25 cellular contexts compared by ENCODE assay signal in the genomic region with DNA sequence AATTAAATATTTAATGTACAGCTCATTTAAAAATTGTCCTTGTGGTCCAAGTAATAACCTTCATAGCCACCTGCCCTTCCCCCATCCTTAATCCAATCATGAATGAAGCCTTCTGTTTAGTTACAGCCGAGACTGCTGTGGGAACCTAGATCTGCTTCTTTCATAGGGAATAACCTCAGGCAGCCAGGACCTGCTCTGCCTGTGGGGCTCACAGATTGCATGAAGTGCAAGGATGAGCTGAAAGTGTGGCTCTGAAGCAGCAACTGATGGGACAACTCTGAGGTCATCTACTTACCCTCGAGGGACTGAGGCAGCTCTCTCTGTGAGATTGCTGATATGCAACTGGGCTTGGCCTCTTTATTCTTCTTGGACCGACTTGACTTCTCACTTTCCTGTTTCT.
A peak's percentile ranks its signal among the peaks of the same experiment; 100 is the strongest.
DNase-seq lines count a peak whose midpoint lies in the region; ATAC-seq, FAIRE-seq and TF ChIP-seq lines count a peak whose summit lies in the region.
"Had no signal": no experiment of that assay in that cellular context is flagged by ENCODE, and none has a peak within 500 bp of the region (broad histone marks: within the 10 kb centered on the region; RNA-seq: fewer than 3 reads in every experiment).

No MANE protein-coding gene starts in this region.

- H3K9me3 ChIP-seq in BLaER1 (no peaks in the 10 kb centered on the region), K562 (replicated peaks; ENCODE audit: control insufficient read depth, insufficient read depth, low read depth, low read length) (no peaks in the 10 kb centered on the region), kidney (ENCODE audit: control insufficient read depth in 1 of 2, low read length in 2 of 2) (no peaks in the 10 kb centered on the region), testis (no peaks in the 10 kb centered on the region)
- H3K9me3 ChIP-seq: heart left ventricle, pancreas had no signal

- H3K9me1 ChIP-seq in K562 (ENCODE audit: control insufficient read depth, insufficient read depth, low read length) = no peaks in the 10 kb centered on the region

- H3K4me2 ChIP-seq in BLaER1 (peak overlapping the region; percentile 45), K562 (ENCODE audit: insufficient read depth, low read length) (no peak overlapping the region)

- WGBS in K562 (ENCODE audit: insufficient coverage, low coverage, missing lambda C conversion rate) = 2% methylated on average over 3 of the region's 3 CpGs
- 26 to 50% methylated on average over 3 of the region's 3 CpGs for WGBS in testis, 2 donors

- ATAC-seq in K562 (peak; percentile 45), HG03457 (IDR thresholded peaks at IDR 0.05; ENCODE audit: unreplicated experiment) (no peak), HG03135 (IDR thresholded peaks at IDR 0.05; ENCODE audit: unreplicated experiment) (no peak)
- ATAC-seq: activated CD8-positive, alpha-beta memory T cell treated with anti-CD3 and anti-CD28 coated beads, Interleukin-2, amount 10 ng/mL, durations not matched to agents 7 days and 5 days had no signal

- CTCF ChIA-PET in K562 (lab: Yijun Ruan, JAX; ENCODE audit: low intra/inter-chr PET ratio) = no interaction called here

- H3K4me3 ChIP-seq in BLaER1 (no peak overlapping the region), K562 (no peak overlapping the region), kidney (ENCODE audit: low read length in 2 of 2) (no peak overlapping the region), testis (no peak overlapping the region)
- H3K4me3 ChIP-seq: heart left ventricle, pancreas had no signal

- H4K20me1 ChIP-seq in BLaER1 (no peaks in the 10 kb centered on the region), K562 (replicated peaks; ENCODE audit: control insufficient read depth, insufficient read depth, low read length) (no peaks in the 10 kb centered on the region)

- TF ChIP-seq EP300 in K562 (IDR thresholded peaks at IDR 0.05; ENCODE audit: low read length) = no peak

- H3K79me2 ChIP-seq in K562 (ENCODE audit: control insufficient read depth, insufficient read depth, low read length) = no peaks in the 10 kb centered on the region

- DNase-seq in HT1080 (ENCODE audit: low read depth) = peak; percentile 0
- DNase-seq in K562 (ENCODE audit: extremely low read depth in 1 of 4, low spot score in 3 of 4) = no peak
- DNase-seq in kidney = peak; percentile 25
- DNase-seq in testis = no peak
- DNase-seq in activated CD4-positive, alpha-beta T cell treated with anti-CD3 and anti-CD28 coated beads, Interleukin-2, amount 50 U/mL, for 4 hours = no peak
- DNase-seq: ACHN; activated CD4-positive, alpha-beta T cell treated with anti-CD3 and anti-CD28 coated beads, Interleukin-2, amount 10 ng/mL, durations not matched to agents 7 days and 5 days; activated CD8-positive, alpha-beta memory T cell treated with anti-CD3 and anti-CD28 coated beads, Interleukin-2, amount 10 ng/mL, durations not matched to agents 7 days and 5 days; activated naive CD4-positive, alpha-beta T cell treated with anti-CD3 and anti-CD28 coated beads, Interleukin-2, amount 50 U/mL, for 16 hours; amygdala; C1 segment of cervical spinal cord; EL; NCI-H1436; NCI-H2107; NCI-H526 treated with DMSO at 0.1 percent for 48 hours; pancreas; stimulated activated CD4-positive, alpha-beta T cell treated with anti-CD3 and anti-CD28 coated beads, Interleukin-4, amount 100 ng/mL, for 24 hours; stimulated activated naive CD4-positive, alpha-beta T cell had no signal

- FAIRE-seq in K562 (lab: Jason Lieb, UNC) = no peak
- FAIRE-seq in kidney (lab: Jason Lieb, UNC) = no peak
- FAIRE-seq: D721Med, GM12892 had no signal

- no peak for TF ChIP-seq CTCF in K562 (IDR thresholded peaks at IDR 0.05 in 2 of 3, conservative IDR thresholded peaks at IDR 0.05 in 1 of 3; ENCODE audit: insufficient read depth in 2 of 3, low read depth in 1 of 3, low read length in 3 of 3)
- no peak for TF ChIP-seq CTCF in kidney (IDR thresholded peaks at IDR 0.05; ENCODE audit: borderline replicate concordance, extremely low read depth, insufficient read depth)
- no peak for TF ChIP-seq CTCF in testis (IDR thresholded peaks at IDR 0.05)

- intact Hi-C loops in K562 (cut with micrococcal nuclease) = no loop called here
- intact Hi-C loops in kidney (cut with DNase I) = no loop called here
- intact Hi-C loops in testis (cut with DNase I; ENCODE audit: low total_unique reads) = no loop called here

- no peak for TF ChIP-seq POLR2A in K562 (conservative IDR thresholded peaks at IDR 0.05)
- no peak for TF ChIP-seq POLR2A in testis (IDR thresholded peaks at IDR 0.05)

- no peaks in the 10 kb centered on the region for H3K36me3 ChIP-seq in BLaER1
- H3K36me3 ChIP-seq in K562 (ENCODE audit: control insufficient read depth, insufficient read depth, low read length) = no peaks in the 10 kb centered on the region
- H3K36me3 ChIP-seq in kidney (ENCODE audit: control insufficient read depth in 1 of 2, insufficient read depth in 2 of 2, low read length in 2 of 2) = no peaks in the 10 kb centered on the region
- no peaks in the 10 kb centered on the region for H3K36me3 ChIP-seq in testis (ENCODE audit: low read depth, missing control alignments)
- H3K36me3 ChIP-seq: heart left ventricle, pancreas had no signal

- no TSS peak for BruUV-seq in K562 (replicated peaks; lab: Mats Ljungman, UMichigan)

- POLR2A ChIA-PET in K562 (lab: Yijun Ruan, JAX) = interaction anchor here (1.2 kb wide), 1 partner anchor 10 kb away, joined by 4 read pairs; no protein-coding TSS in a partner anchor

- 0 out of 2 replicates have a peak overlapping the region, but pooled peaks have one; percentile 1 for H3K27ac ChIP-seq in BLaER1
- no peak overlapping the region for H3K27ac ChIP-seq in K562 (ENCODE audit: extremely low read depth, low read depth, low read length)
- H3K27ac ChIP-seq in kidney (ENCODE audit: low read depth in 2 of 2, low read length in 2 of 2) = no peak overlapping the region
- H3K27ac ChIP-seq in testis = no peak overlapping the region
- H3K27ac ChIP-seq: heart left ventricle, pancreas, VCaP had no signal

- H2AFZ ChIP-seq in K562 (ENCODE audit: low read depth, low read length) = no peak overlapping the region

- H3K9ac ChIP-seq in BLaER1 (no peak overlapping the region), K562 (ENCODE audit: insufficient read depth in 1 of 2, low read depth in 2 of 2, low read length in 2 of 2) (no peak overlapping the region), kidney (ENCODE audit: low read length in 2 of 2) (no peak overlapping the region)

- in situ Hi-C loops in K562 (cut with MboI) = loop anchor here (25.0 kb wide), 3 partner anchors 467 to 1208 kb away; no protein-coding TSS in a partner anchor

- H3K27me3 ChIP-seq in BLaER1 (no peaks in the 10 kb centered on the region), K562 (ENCODE audit: control insufficient read depth in 2 of 2, insufficient read depth in 2 of 2, low read length in 2 of 2) (no peaks in the 10 kb centered on the region), testis (no peaks in the 10 kb centered on the region)

- peaks cover 27% of the 10 kb centered on the region for H3K4me1 ChIP-seq in BLaER1
- H3K4me1 ChIP-seq in K562 (replicated peaks in 1 of 2; ENCODE audit: control insufficient read depth in 2 of 2, insufficient read depth in 2 of 2, low read length in 2 of 2) = no peaks in the 10 kb centered on the region
- H3K4me1 ChIP-seq in kidney (ENCODE audit: control insufficient read depth in 1 of 2, insufficient read depth in 1 of 2, low read depth in 1 of 2, low read length in 2 of 2) = no peaks in the 10 kb centered on the region
- H3K4me1 ChIP-seq in testis = no peaks in the 10 kb centered on the region
- H3K4me1 ChIP-seq: pancreas had no signal

- no peak for TF ChIP-seq RAD21 in K562 (CRISPR knock-in tag; conservative IDR thresholded peaks at IDR 0.05 in 1 of 2, IDR thresholded peaks at IDR 0.05 in 1 of 2)

TF ChIP-seq in K562, 482 proteins besides CTCF, POLR2A, EP300 and RAD21 (continues in another document):
- TF ChIP-seq MYBL2 (IDR thresholded peaks at IDR 0.05; ENCODE audit: low read depth) (no peak), MYBL2 (CRISPR knock-in tag; IDR thresholded peaks at IDR 0.05; ENCODE audit: borderline replicate concordance) (no peak), STAG1 (CRISPR knock-in tag; IDR thresholded peaks at IDR 0.05; ENCODE audit: borderline replicate concordance) (no peak)
- TF ChIP-seq, protein P1, sequence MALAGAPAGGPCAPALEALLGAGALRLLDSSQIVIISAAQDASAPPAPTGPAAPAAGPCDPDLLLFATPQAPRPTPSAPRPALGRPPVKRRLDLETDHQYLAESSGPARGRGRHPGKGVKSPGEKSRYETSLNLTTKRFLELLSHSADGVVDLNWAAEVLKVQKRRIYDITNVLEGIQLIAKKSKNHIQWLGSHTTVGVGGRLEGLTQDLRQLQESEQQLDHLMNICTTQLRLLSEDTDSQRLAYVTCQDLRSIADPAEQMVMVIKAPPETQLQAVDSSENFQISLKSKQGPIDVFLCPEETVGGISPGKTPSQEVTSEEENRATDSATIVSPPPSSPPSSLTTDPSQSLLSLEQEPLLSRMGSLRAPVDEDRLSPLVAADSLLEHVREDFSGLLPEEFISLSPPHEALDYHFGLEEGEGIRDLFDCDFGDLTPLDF (CRISPR knock-in tag; IDR thresholded peaks at IDR 0.05) = no peak
- TF ChIP-seq, protein P2, sequence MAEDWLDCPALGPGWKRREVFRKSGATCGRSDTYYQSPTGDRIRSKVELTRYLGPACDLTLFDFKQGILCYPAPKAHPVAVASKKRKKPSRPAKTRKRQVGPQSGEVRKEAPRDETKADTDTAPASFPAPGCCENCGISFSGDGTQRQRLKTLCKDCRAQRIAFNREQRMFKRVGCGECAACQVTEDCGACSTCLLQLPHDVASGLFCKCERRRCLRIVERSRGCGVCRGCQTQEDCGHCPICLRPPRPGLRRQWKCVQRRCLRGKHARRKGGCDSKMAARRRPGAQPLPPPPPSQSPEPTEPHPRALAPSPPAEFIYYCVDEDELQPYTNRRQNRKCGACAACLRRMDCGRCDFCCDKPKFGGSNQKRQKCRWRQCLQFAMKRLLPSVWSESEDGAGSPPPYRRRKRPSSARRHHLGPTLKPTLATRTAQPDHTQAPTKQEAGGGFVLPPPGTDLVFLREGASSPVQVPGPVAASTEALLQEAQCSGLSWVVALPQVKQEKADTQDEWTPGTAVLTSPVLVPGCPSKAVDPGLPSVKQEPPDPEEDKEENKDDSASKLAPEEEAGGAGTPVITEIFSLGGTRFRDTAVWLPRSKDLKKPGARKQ (CRISPR knock-in tag; IDR thresholded peaks at IDR 0.05) = no peak
- TF ChIP-seq, protein P3, sequence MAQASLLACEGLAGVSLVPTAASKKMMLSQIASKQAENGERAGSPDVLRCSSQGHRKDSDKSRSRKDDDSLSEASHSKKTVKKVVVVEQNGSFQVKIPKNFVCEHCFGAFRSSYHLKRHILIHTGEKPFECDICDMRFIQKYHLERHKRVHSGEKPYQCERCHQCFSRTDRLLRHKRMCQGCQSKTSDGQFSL (CRISPR knock-in tag; IDR thresholded peaks at IDR 0.05) = no peak
- TF ChIP-seq, protein P3 (tag; IDR thresholded peaks at IDR 0.05) = no peak

Comparison
In these comparisons a context has a peak if more than half of its experiments do, and no peak if none do; other contexts are left out.
1. DNase-seq: peak in HT1080 (single experiment) and kidney (single experiment); none in K562 (0 of 4), testis (single experiment) and activated CD4-positive, alpha-beta T cell treated with anti-CD3 and anti-CD28 coated beads, Interleukin-2, amount 50 U/mL, for 4 hours (0 of 2).